Comparison of ENCODE assay signal across 1 cellular context in genomic region chr11:61290905-61291690, GRCh38.
A peak's percentile ranks its signal among the peaks of the same experiment; 100 is the strongest.
TF ChIP-seq lines count a peak whose summit lies in the region.

No MANE protein-coding gene starts in this region.

TF ChIP-seq in HepG2, 621 proteins besides CTCF, POLR2A, EP300 and RAD21:
- TF ChIP-seq SRY (CRISPR knock-in tag; IDR thresholded peaks at IDR 0.05) (no peak), PRMT3 (CRISPR knock-in tag; IDR thresholded peaks at IDR 0.05; ENCODE audit: borderline replicate concordance, low read depth) (no peak), XRCC5 (optimal IDR thresholded peaks at IDR 0.05; ENCODE audit: low read length) (peak; percentile 58), CHD4 (IDR thresholded peaks at IDR 0.05; ENCODE audit: borderline replicate concordance, low read length) (peak; percentile 70; the same call in 1 of the 2 replicates), ZBTB20 (CRISPR knock-in tag; IDR thresholded peaks at IDR 0.05; ENCODE audit: borderline replicate concordance, low read depth) (no peak), SATB2 (CRISPR knock-in tag; IDR thresholded peaks at IDR 0.05) (no peak), ZNF883 (CRISPR knock-in tag; IDR thresholded peaks at IDR 0.05; ENCODE audit: not compliant biosample characterization) (no peak), ATF3 (CRISPR knock-in tag; IDR thresholded peaks at IDR 0.05) (no peak), ZNF609 (CRISPR knock-in tag; IDR thresholded peaks at IDR 0.05; ENCODE audit: borderline replicate concordance) (no peak), SPEN (CRISPR knock-in tag; IDR thresholded peaks at IDR 0.05; ENCODE audit: low read depth) (no peak), SMAD3 (CRISPR knock-in tag; IDR thresholded peaks at IDR 0.05) (no peak), JUNB (CRISPR knock-in tag; IDR thresholded peaks at IDR 0.05; ENCODE audit: borderline replicate concordance) (no peak), ZNF629 (CRISPR knock-in tag; conservative IDR thresholded peaks at IDR 0.05) (peak; percentile 90), HNRNPL (IDR thresholded peaks at IDR 0.05; ENCODE audit: low read depth, low read length) (0 out of 2 replicates have a peak, but pooled peaks have one; percentile 54), FOXP4 (CRISPR knock-in tag; IDR thresholded peaks at IDR 0.05) (no peak), U2AF1 (optimal IDR thresholded peaks at IDR 0.05; ENCODE audit: low read depth, low read length) (no peak), NR0B2 (CRISPR knock-in tag; IDR thresholded peaks at IDR 0.05) (no peak), JARID2 (CRISPR knock-in tag; IDR thresholded peaks at IDR 0.05; ENCODE audit: insufficient replicate concordance) (no peak), ZNF281 (CRISPR knock-in tag; IDR thresholded peaks at IDR 0.05; ENCODE audit: borderline replicate concordance) (no peak), ZNF598 (CRISPR knock-in tag; IDR thresholded peaks at IDR 0.05; ENCODE audit: borderline replicate concordance) (no peak)
TF ChIP-seq in HepG2: peak in this region for 4.
